ENCODE assay signal across 8 cellular contexts in genomic region chr17:35795007-35795870, GRCh38. TPM values are rescaled to one million over a fixed set of nuclear protein-coding genes. Genes with fewer than 3 reads are reported as not detected.
DNase-seq lines count a peak whose midpoint lies in the region; ATAC-seq and TF ChIP-seq lines count a peak whose summit lies in the region.

Gene MMP28, minus strand, starts transcription at chr17:35795641. Its CDS starts 264 bp downstream, at chr17:35795377.

- H3K27me3 ChIP-seq in neural progenitor cell: peaks cover 94% of the 10 kb centered on the region

- H3K9ac ChIP-seq in neural progenitor cell: no peak within 1 kb of the TSS

- H3K27ac Mint-ChIP-seq in activated T-helper 2 cell treated with anti-CD3 and anti-CD28 coated beads, Interferon-gamma antibody, Interleukin-2, Interleukin-4, amounts not matched to agents 10 μg/mL and 5 μg/mL and 100 μg/mL, durations not matched to agents 14 hours and 24 hours and 36 hours: no peak within 1 kb of the TSS
- no peak within 1 kb of the TSS for H3K27ac Mint-ChIP-seq in neural progenitor cell

- H3K4me3 ChIP-seq in foreskin fibroblast (ENCODE audit: low read depth in 1 of 2, low read length in 2 of 2) (peak within 1 kb of the TSS; percentile 37 to 43), neural progenitor cell (peak within 1 kb of the TSS; percentile 68)

- intact Hi-C loops in activated T-helper 2 cell treated with anti-CD3 and anti-CD28 coated beads, Interferon-gamma antibody, Interleukin-2, Interleukin-4, amounts not matched to agents 10 μg/mL and 5 μg/mL and 100 μg/mL, durations not matched to agents 14 hours and 24 hours and 36 hours (cut with micrococcal nuclease): no loop called here

- peaks cover 73% of the 10 kb centered on the region for H3K27me3 Mint-ChIP-seq in activated T-helper 2 cell treated with anti-CD3 and anti-CD28 coated beads, Interferon-gamma antibody, Interleukin-2, Interleukin-4, amounts not matched to agents 10 μg/mL and 5 μg/mL and 100 μg/mL, durations not matched to agents 14 hours and 24 hours and 36 hours (ENCODE audit: low read depth)
- H3K27me3 Mint-ChIP-seq in neural progenitor cell (ENCODE audit: insufficient read depth, low read depth): peaks cover 54% of the 10 kb centered on the region

- TF ChIP-seq CTCF in foreskin fibroblast (IDR thresholded peaks at IDR 0.05; ENCODE audit: low read depth, low read length) (no peak), neural progenitor cell (IDR thresholded peaks at IDR 0.05) (no peak)

- no peaks in the 10 kb centered on the region for H3K79me2 ChIP-seq in neural progenitor cell (ENCODE audit: low read depth)

- H3K9me3 ChIP-seq in neural progenitor cell (ENCODE audit: low read depth): no peaks in the 10 kb centered on the region

- H3F3A ChIP-seq in neural progenitor cell (ENCODE audit: low read depth): no peaks in the 10 kb centered on the region

- peak within 1 kb of the TSS; percentile 93 for H3K4me2 ChIP-seq in neural progenitor cell

- H4K20me1 ChIP-seq in neural progenitor cell (ENCODE audit: low read depth): peaks cover 10% of the 10 kb centered on the region

- H3K4me1 ChIP-seq in neural progenitor cell: no peaks in the 10 kb centered on the region

- peak; percentile 44 for DNase-seq in EH (ENCODE audit: low read depth)
- DNase-seq in NCI-H2171 (lab: John Stamatoyannopoulos, UW): peak; percentile 56
- DNase-seq in activated T-helper 2 cell treated with anti-CD3 and anti-CD28 coated beads, Interferon-gamma antibody, Interleukin-2, Interleukin-4, amounts not matched to agents 10 μg/mL and 5 μg/mL and 100 μg/mL, durations not matched to agents 14 hours and 24 hours and 36 hours (ENCODE audit: low spot score): no peak
- DNase-seq in foreskin fibroblast: peak in 1 of 2 donors; percentile 52
- peak; percentile 78 for DNase-seq in neural progenitor cell (ENCODE audit: low spot score)

- H3K4me1 Mint-ChIP-seq in activated T-helper 2 cell treated with anti-CD3 and anti-CD28 coated beads, Interferon-gamma antibody, Interleukin-2, Interleukin-4, amounts not matched to agents 10 μg/mL and 5 μg/mL and 100 μg/mL, durations not matched to agents 14 hours and 24 hours and 36 hours (ENCODE audit: low read depth): peaks cover 8% of the 10 kb centered on the region
- peaks cover 12% of the 10 kb centered on the region for H3K4me1 Mint-ChIP-seq in neural progenitor cell

- H3K27ac ChIP-seq in neural progenitor cell: no peak within 1 kb of the TSS

- no peaks in the 10 kb centered on the region for H3K36me3 ChIP-seq in neural progenitor cell

- H3K4me3 Mint-ChIP-seq in activated T-helper 2 cell treated with anti-CD3 and anti-CD28 coated beads, Interferon-gamma antibody, Interleukin-2, Interleukin-4, amounts not matched to agents 10 μg/mL and 5 μg/mL and 100 μg/mL, durations not matched to agents 14 hours and 24 hours and 36 hours (ENCODE audit: low read depth): peak within 1 kb of the TSS; percentile 73
- H3K4me3 Mint-ChIP-seq in neural progenitor cell: peak within 1 kb of the TSS; percentile 77

- ATAC-seq in HG03432 (IDR thresholded peaks at IDR 0.05; ENCODE audit: unreplicated experiment): no peak
- ATAC-seq in HG02840 (IDR thresholded peaks at IDR 0.05; ENCODE audit: low FRiP score, unreplicated experiment): no peak
- no peak for ATAC-seq in GM18517 (IDR thresholded peaks at IDR 0.05; ENCODE audit: unreplicated experiment)

- H3K9me3 Mint-ChIP-seq in activated T-helper 2 cell treated with anti-CD3 and anti-CD28 coated beads, Interferon-gamma antibody, Interleukin-2, Interleukin-4, amounts not matched to agents 10 μg/mL and 5 μg/mL and 100 μg/mL, durations not matched to agents 14 hours and 24 hours and 36 hours: no peaks in the 10 kb centered on the region
- no peaks in the 10 kb centered on the region for H3K9me3 Mint-ChIP-seq in neural progenitor cell

- H3K36me3 Mint-ChIP-seq in activated T-helper 2 cell treated with anti-CD3 and anti-CD28 coated beads, Interferon-gamma antibody, Interleukin-2, Interleukin-4, amounts not matched to agents 10 μg/mL and 5 μg/mL and 100 μg/mL, durations not matched to agents 14 hours and 24 hours and 36 hours (ENCODE audit: low read depth): no peaks in the 10 kb centered on the region
- no peaks in the 10 kb centered on the region for H3K36me3 Mint-ChIP-seq in neural progenitor cell

- H2AFZ ChIP-seq in neural progenitor cell (replicated peaks): no peak within 1 kb of the TSS

RNA-seq across cellular contexts. Expression of gene MMP28, which starts in this region (rescaled TPM):
- not detected in 2 replicates for total RNA-seq in activated T-helper 2 cell treated with anti-CD3 and anti-CD28 coated beads, Interferon-gamma antibody, Interleukin-2, Interleukin-4, amounts not matched to agents 10 μg/mL and 5 μg/mL and 100 μg/mL, durations not matched to agents 14 hours and 24 hours and 36 hours
- total RNA-seq in neural progenitor cell (ENCODE audit: low replicate concordance): not detected in 2 replicates

Comparison
In these comparisons a context has a peak if more than half of its experiments do, and no peak if none do; other contexts are left out.
1. Peak in DNase-seq, H3K4me3 ChIP-seq and H3K4me2 ChIP-seq in neural progenitor cell; RNA of the gene not detected or under 1 TPM.